Comparison of ENCODE assay signal across 16 cellular contexts in the genomic region with DNA sequence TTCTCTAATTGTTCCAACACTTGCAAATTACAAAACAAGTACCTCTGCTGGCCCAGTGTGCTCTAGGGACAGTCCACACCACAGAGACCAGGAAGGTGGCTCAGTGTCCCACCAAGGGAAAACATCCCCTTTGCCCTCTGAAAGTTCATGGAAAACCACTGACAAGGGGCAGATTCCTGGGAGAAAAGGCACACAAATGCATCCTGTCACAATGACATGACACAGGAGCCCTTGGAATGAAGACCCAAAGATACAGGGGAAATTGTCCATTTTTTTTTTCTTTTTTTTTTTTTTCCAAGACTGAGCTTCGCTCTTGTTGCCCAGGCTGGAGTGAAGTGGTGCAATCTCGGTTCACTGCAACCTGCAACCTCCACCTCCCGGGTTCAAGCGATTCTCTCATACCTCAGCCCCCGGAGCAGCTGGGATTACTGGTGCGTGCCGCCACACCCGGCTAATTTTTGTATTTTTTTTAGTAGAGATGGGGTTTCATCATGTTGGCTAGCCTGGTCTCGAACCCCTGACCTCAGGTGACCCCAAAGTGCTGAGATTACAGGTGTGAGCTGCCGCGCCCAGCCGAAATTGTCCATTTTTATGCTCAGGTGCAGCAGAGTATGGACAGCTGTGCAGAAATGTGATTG. TPM values are rescaled to one million over a fixed set of nuclear protein-coding genes. Genes with fewer than 3 reads are reported as not detected.
DNase-seq lines count a peak whose midpoint lies in the region; ATAC-seq and TF ChIP-seq lines count a peak whose summit lies in the region.
"Had no signal": no experiment of that assay in that cellular context is flagged by ENCODE, and none has a peak within 500 bp of the region (broad histone marks: within the 10 kb centered on the region; RNA-seq: fewer than 3 reads in every experiment).

No MANE protein-coding gene starts in this region.

- no peak overlapping the region for H3K4me3 ChIP-seq in cardiac muscle cell
- H3K4me3 ChIP-seq in iPS-15b (ENCODE audit: low read depth, low read length): no peak overlapping the region
- H3K4me3 ChIP-seq: gastrocnemius medialis had no signal

- ATAC-seq in HG03159 (IDR thresholded peaks at IDR 0.05; ENCODE audit: unreplicated experiment) (peak; percentile 55), HG03045 (IDR thresholded peaks at IDR 0.05; ENCODE audit: unreplicated experiment) (no peak)
- ATAC-seq: gastrocnemius medialis had no signal

- H3K9me3 ChIP-seq in cardiac muscle cell (ENCODE audit: low read depth) (no peaks in the 10 kb centered on the region), iPS-15b (ENCODE audit: control insufficient read depth, insufficient read depth, low read length) (no peaks in the 10 kb centered on the region)
- H3K9me3 ChIP-seq: gastrocnemius medialis had no signal

- peak overlapping the region; percentile 69 for H3K27ac ChIP-seq in cardiac muscle cell
- H3K27ac ChIP-seq: gastrocnemius medialis had no signal

- intact Hi-C loops in cardiac septum (cut with DNase I): no loop called here

- DNase-seq in cardiac muscle cell (ENCODE audit: low read depth in 1 of 2, low spot score in 1 of 2): peak in 1 of 2 donors; percentile 28
- no peak for DNase-seq in cardiac septum (ENCODE audit: low spot score)
- no peak for DNase-seq in SW480 (ENCODE audit: low spot score)
- DNase-seq in stimulated activated naive CD4-positive, alpha-beta T cell treated with Interleukin-2 at 50 U/mL for 16 hours (lab: John Stamatoyannopoulos, UW): no peak
- DNase-seq in activated gamma-delta T cell (lab: John Stamatoyannopoulos, UW): no peak
- DNase-seq: activated CD4-positive, alpha-beta memory T cell treated with anti-CD3 and anti-CD28 coated beads for 36 hours; amniotic stem cell; CD4-positive, alpha-beta memory T cell; gastrocnemius medialis; NCI-H187; NCI-H510A treated with DMSO at 0.1 percent for 48 hours; stimulated activated CD4-positive, alpha-beta T cell treated with anti-CD3 and anti-CD28 coated beads, Interleukin-12 subunit alpha, Interleukin-12 subunit beta, amount 100 ng/mL, for 4 hours had no signal

- H3K4me1 ChIP-seq in cardiac muscle cell (ENCODE audit: low read depth) (peaks cover 11% of the 10 kb centered on the region), iPS-15b (ENCODE audit: control insufficient read depth, insufficient read depth, low read length) (peaks cover 20% of the 10 kb centered on the region)
- H3K4me1 ChIP-seq: gastrocnemius medialis had no signal

- no peak for TF ChIP-seq CTCF in cardiac muscle cell (IDR thresholded peaks at IDR 0.05; ENCODE audit: low read depth, low read length)

- H3K36me3 ChIP-seq in cardiac muscle cell: no peaks in the 10 kb centered on the region
- H3K36me3 ChIP-seq in iPS-15b (ENCODE audit: control insufficient read depth, insufficient read depth, low read length): no peaks in the 10 kb centered on the region
- H3K36me3 ChIP-seq: gastrocnemius medialis had no signal

- H3K9ac ChIP-seq in iPS-15b (ENCODE audit: low read depth, low read length): peak overlapping the region; percentile 24

- H3K27me3 ChIP-seq in cardiac muscle cell: peaks cover 10% of the 10 kb centered on the region
- no peaks in the 10 kb centered on the region for H3K27me3 ChIP-seq in iPS-15b (ENCODE audit: control insufficient read depth, insufficient read depth, low read length)

RNA-seq across cellular contexts. Expression of gene CYP46A1, which starts 19.3 kb away (rescaled TPM):
- total RNA-seq in cardiac muscle cell (11.1 and 14.2 TPM in 2 replicates), cardiac septum (5.5 TPM)
- 15.0 and 18.5 TPM in 2 replicates for polyA plus RNA-seq in cardiac muscle cell
- total RNA-seq: SK-MEL-5 had no signal
- polyA plus RNA-seq: CD4-positive, alpha-beta memory T cell had no signal

RNA-seq across cellular contexts. Expression of gene HHIPL1, which starts 19.8 kb away (rescaled TPM):
- total RNA-seq in cardiac muscle cell: 0.14 and 0.83 TPM in 2 replicates
- polyA plus RNA-seq in cardiac muscle cell: 1.1 and 1.2 TPM in 2 replicates
- total RNA-seq in cardiac septum: 1.9 TPM
- polyA plus RNA-seq: CD4-positive, alpha-beta memory T cell had no signal
